1 cellular context compared by ENCODE assay signal in genomic region chr15:62925875-62926274, GRCh38.
TF ChIP-seq lines count a peak whose summit lies in the region.

No MANE protein-coding gene starts in this region.

TF ChIP-seq in IMR-90, 13 proteins besides CTCF, POLR2A, EP300 and RAD21 (continued from another document):
- TF ChIP-seq, protein P1, sequence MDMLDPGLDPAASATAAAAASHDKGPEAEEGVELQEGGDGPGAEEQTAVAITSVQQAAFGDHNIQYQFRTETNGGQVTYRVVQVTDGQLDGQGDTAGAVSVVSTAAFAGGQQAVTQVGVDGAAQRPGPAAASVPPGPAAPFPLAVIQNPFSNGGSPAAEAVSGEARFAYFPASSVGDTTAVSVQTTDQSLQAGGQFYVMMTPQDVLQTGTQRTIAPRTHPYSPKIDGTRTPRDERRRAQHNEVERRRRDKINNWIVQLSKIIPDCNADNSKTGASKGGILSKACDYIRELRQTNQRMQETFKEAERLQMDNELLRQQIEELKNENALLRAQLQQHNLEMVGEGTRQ (IDR thresholded peaks at IDR 0.05; ENCODE audit: low read depth, low read length) = no peak
